22 cellular contexts compared by ENCODE assay signal in the genomic region with DNA sequence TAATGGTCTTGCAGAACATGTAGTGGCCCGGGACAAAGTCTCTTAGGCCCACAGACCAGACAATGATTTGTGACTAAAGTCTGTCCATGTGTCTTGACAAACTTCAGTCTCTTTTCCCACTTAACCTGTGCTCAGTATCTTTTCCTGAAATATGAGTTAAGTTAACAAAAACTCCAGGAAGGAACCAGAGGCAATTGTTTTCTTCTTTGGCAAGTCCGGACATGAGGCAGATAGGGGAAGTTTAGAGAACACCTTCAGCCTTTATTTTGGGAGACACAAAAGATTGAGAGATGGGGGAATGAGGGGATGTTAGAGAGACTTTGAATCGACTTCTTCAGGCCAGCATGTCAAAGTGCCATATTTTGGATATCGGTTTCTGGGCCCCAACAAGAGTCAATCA.
A peak's percentile ranks its signal among the peaks of the same experiment; 100 is the strongest.
DNase-seq lines count a peak whose midpoint lies in the region; ATAC-seq, FAIRE-seq and TF ChIP-seq lines count a peak whose summit lies in the region.
"Had no signal": no experiment of that assay in that cellular context is flagged by ENCODE, and none has a peak within 500 bp of the region (broad histone marks: within the 10 kb centered on the region; RNA-seq: fewer than 3 reads in every experiment).

No MANE protein-coding gene starts in this region.

- WGBS in smooth muscle cell (ENCODE audit: low lambda C conversion rate) = 66% methylated on average over 4 of the region's 4 CpGs
- WGBS in adrenal gland, 4 donors = 58 to 60% (median 59%) methylated on average over 4 of the region's 4 CpGs

- H3K9me3 Mint-ChIP-seq in activated naive CD8-positive, alpha-beta T cell treated with anti-CD3 and anti-CD28 coated beads, Interleukin-2, amount 50 U/mL, for 24 hours = no peaks in the 10 kb centered on the region
- H3K9me3 Mint-ChIP-seq: CD4-positive, CD25-positive, alpha-beta regulatory T cell; IgD-negative memory B cell had no signal

- no peak overlapping the region for H3K9ac ChIP-seq in smooth muscle cell (ENCODE audit: low read depth)
- H3K9ac ChIP-seq: GM23248 had no signal

- H3K36me3 ChIP-seq in RWPE2 (ENCODE audit: low read depth) (no peaks in the 10 kb centered on the region), bronchial epithelial cell (ENCODE audit: control insufficient read depth, insufficient read depth, low read length) (no peaks in the 10 kb centered on the region), smooth muscle cell (ENCODE audit: low read depth) (no peaks in the 10 kb centered on the region), adrenal gland (replicated peaks in 1 of 2) (no peaks in the 10 kb centered on the region)
- H3K36me3 ChIP-seq: BE2C, HAP-1 had no signal

- TF ChIP-seq CTCF in RWPE2 (IDR thresholded peaks at IDR 0.05; ENCODE audit: poor library complexity, severe bottlenecking) (no peak), bronchial epithelial cell (IDR thresholded peaks at IDR 0.05; ENCODE audit: insufficient read depth, low read length, severe bottlenecking) (no peak), epithelial cell of esophagus (IDR thresholded peaks at IDR 0.05; ENCODE audit: insufficient read depth, low read depth, low read length, missing control alignments) (no peak), smooth muscle cell (IDR thresholded peaks at IDR 0.05; ENCODE audit: borderline replicate concordance, insufficient read depth, poor library complexity, severe bottlenecking) (no peak), adrenal gland (IDR thresholded peaks at IDR 0.05) (no peak)

- H3K27ac ChIP-seq in RWPE2 (ENCODE audit: poor library complexity, severe bottlenecking) (peak overlapping the region; percentile 21), smooth muscle cell (ENCODE audit: low read depth) (peak overlapping the region; percentile 50), adrenal gland (no peak overlapping the region)
- H3K27ac ChIP-seq: GM23248 had no signal

- TF ChIP-seq POLR2A in adrenal gland (IDR thresholded peaks at IDR 0.05) = no peak

- H3K9me3 ChIP-seq in RWPE2 (ENCODE audit: severe bottlenecking) (no peaks in the 10 kb centered on the region), smooth muscle cell (replicated peaks; ENCODE audit: low read depth) (no peaks in the 10 kb centered on the region), adrenal gland (replicated peaks in 1 of 3) (no peaks in the 10 kb centered on the region)
- H3K9me3 ChIP-seq: BE2C, HAP-1 had no signal

- H3K79me2 ChIP-seq in smooth muscle cell (ENCODE audit: low read depth) = no peaks in the 10 kb centered on the region

- H3K4me3 ChIP-seq in RWPE2 (ENCODE audit: severe bottlenecking) = no peak overlapping the region
- H3K4me3 ChIP-seq in bronchial epithelial cell (ENCODE audit: low read depth, low read length) = no peak overlapping the region
- H3K4me3 ChIP-seq in epithelial cell of esophagus (ENCODE audit: low read length) = no peak overlapping the region
- H3K4me3 ChIP-seq in smooth muscle cell = no peak overlapping the region
- no peak overlapping the region for H3K4me3 ChIP-seq in adrenal gland
- H3K4me3 ChIP-seq: GM12878, GM23248, HAP-1 had no signal

- no peak for ATAC-seq in RWPE2 (ENCODE audit: low read depth)
- no peak for ATAC-seq in activated naive CD8-positive, alpha-beta T cell treated with anti-CD3 and anti-CD28 coated beads, Interleukin-2, amount 50 U/mL, for 24 hours
- ATAC-seq in GM21381 (IDR thresholded peaks at IDR 0.05; ENCODE audit: unreplicated experiment) = no peak
- ATAC-seq: GM12878, HepG2 had no signal

- intact Hi-C loops in adrenal gland (cut with DNase I) = no loop called here

- no peak overlapping the region for H3K4me2 ChIP-seq in smooth muscle cell

- no peaks in the 10 kb centered on the region for H3K36me3 Mint-ChIP-seq in activated naive CD8-positive, alpha-beta T cell treated with anti-CD3 and anti-CD28 coated beads, Interleukin-2, amount 50 U/mL, for 24 hours (ENCODE audit: low read depth)
- H3K36me3 Mint-ChIP-seq: CD4-positive, CD25-positive, alpha-beta regulatory T cell; CD8-positive, alpha-beta memory T cell; IgD-negative memory B cell had no signal

- no peak overlapping the region for H3K4me3 Mint-ChIP-seq in activated naive CD8-positive, alpha-beta T cell treated with anti-CD3 and anti-CD28 coated beads, Interleukin-2, amount 50 U/mL, for 24 hours
- H3K4me3 Mint-ChIP-seq: CD4-positive, CD25-positive, alpha-beta regulatory T cell; CD8-positive, alpha-beta memory T cell; IgD-negative memory B cell had no signal

- H2AFZ ChIP-seq in smooth muscle cell (ENCODE audit: low read depth) = no peak overlapping the region
- H2AFZ ChIP-seq: GM23248 had no signal

- no peaks in the 10 kb centered on the region for H4K20me1 ChIP-seq in smooth muscle cell (ENCODE audit: low read depth)

- no peak for DNase-seq in RWPE2 (ENCODE audit: low spot score)
- DNase-seq in bronchial epithelial cell (ENCODE audit: low read depth) = peak; percentile 61
- peak; percentile 44 for DNase-seq in epithelial cell of esophagus (ENCODE audit: low read depth)
- no peak for DNase-seq in smooth muscle cell (lab: John Stamatoyannopoulos, UW; ENCODE audit: unreplicated experiment)
- DNase-seq in adrenal gland = no peak
- DNase-seq in activated naive CD8-positive, alpha-beta T cell treated with anti-CD3 and anti-CD28 coated beads, Interleukin-2, amount 50 U/mL, for 24 hours = no peak
- DNase-seq: ACHN; BE2C; C1 segment of cervical spinal cord; CD4-positive, CD25-positive, alpha-beta regulatory T cell; CD8-positive, alpha-beta memory T cell; COR-L47; DMS 273 treated with DMSO at 0.1 percent for 48 hours; DND-41; EL; GM23248 had no signal

- no peaks in the 10 kb centered on the region for H3K4me1 Mint-ChIP-seq in activated naive CD8-positive, alpha-beta T cell treated with anti-CD3 and anti-CD28 coated beads, Interleukin-2, amount 50 U/mL, for 24 hours
- H3K4me1 Mint-ChIP-seq: CD4-positive, CD25-positive, alpha-beta regulatory T cell; CD8-positive, alpha-beta memory T cell; IgD-negative memory B cell had no signal

- no peaks in the 10 kb centered on the region for H3F3A ChIP-seq in smooth muscle cell (ENCODE audit: low read depth)

- H3K27me3 ChIP-seq in RWPE2 (ENCODE audit: insufficient read depth, poor library complexity, severe bottlenecking) = no peaks in the 10 kb centered on the region
- H3K27me3 ChIP-seq in bronchial epithelial cell (ENCODE audit: control insufficient read depth, insufficient read depth, low read length) = no peaks in the 10 kb centered on the region
- H3K27me3 ChIP-seq in smooth muscle cell (ENCODE audit: low read depth) = no peaks in the 10 kb centered on the region
- H3K27me3 ChIP-seq in adrenal gland = no peaks in the 10 kb centered on the region
- H3K27me3 ChIP-seq: BE2C had no signal

- H3K27ac Mint-ChIP-seq in activated naive CD8-positive, alpha-beta T cell treated with anti-CD3 and anti-CD28 coated beads, Interleukin-2, amount 50 U/mL, for 24 hours = no peak overlapping the region
- H3K27ac Mint-ChIP-seq: CD4-positive, CD25-positive, alpha-beta regulatory T cell; CD8-positive, alpha-beta memory T cell; IgD-negative memory B cell had no signal

- H3K4me1 ChIP-seq in RWPE2 (ENCODE audit: insufficient read depth, poor library complexity, severe bottlenecking) = peaks cover 8% of the 10 kb centered on the region
- no peaks in the 10 kb centered on the region for H3K4me1 ChIP-seq in smooth muscle cell (ENCODE audit: low read depth)
- no peaks in the 10 kb centered on the region for H3K4me1 ChIP-seq in adrenal gland (replicated peaks in 1 of 2)
- H3K4me1 ChIP-seq: BE2C, HAP-1 had no signal

- H3K27me3 Mint-ChIP-seq in activated naive CD8-positive, alpha-beta T cell treated with anti-CD3 and anti-CD28 coated beads, Interleukin-2, amount 50 U/mL, for 24 hours = no peaks in the 10 kb centered on the region
- H3K27me3 Mint-ChIP-seq: CD4-positive, CD25-positive, alpha-beta regulatory T cell; CD8-positive, alpha-beta memory T cell; IgD-negative memory B cell had no signal

- FAIRE-seq in bronchial epithelial cell (lab: Jason Lieb, UNC) = no peak
- FAIRE-seq: A204.1, GM12878, HepG2 had no signal

Comparison
In these comparisons a context has a peak if more than half of its experiments do, and no peak if none do; other contexts are left out.
1. DNase-seq: peak in bronchial epithelial cell (single experiment) and epithelial cell of esophagus (single experiment); none in RWPE2 (single experiment), smooth muscle cell (single experiment), adrenal gland (0 of 7) and activated naive CD8-positive, alpha-beta T cell treated with anti-CD3 and anti-CD28 coated beads, Interleukin-2, amount 50 U/mL, for 24 hours (single experiment).
2. H3K27ac ChIP-seq: peak in RWPE2 (single experiment) and smooth muscle cell (single experiment); none in adrenal gland (0 of 5).